Comparison of ENCODE assay signal across 1 cellular context in genomic region chr3:10025205-10026083, GRCh38.
TF ChIP-seq lines count a peak whose summit lies in the region.

No MANE protein-coding gene starts in this region.

TF ChIP-seq in K562, 482 proteins besides CTCF, POLR2A, EP300 and RAD21 (continued from another document and continues in another):
- TF ChIP-seq STAT6 (CRISPR knock-in tag; IDR thresholded peaks at IDR 0.05) (no peak), U2AF1 (optimal IDR thresholded peaks at IDR 0.05; ENCODE audit: low read depth, low read length) (no peak), USF1 (CRISPR knock-in tag; IDR thresholded peaks at IDR 0.05) (peak; percentile 4; the same call in 1 of the 2 replicates), ELF4 (CRISPR knock-in tag; IDR thresholded peaks at IDR 0.05) (no peak), ZNF143 (CRISPR knock-in tag; IDR thresholded peaks at IDR 0.05) (no peak; the same call in 1 of the 2 replicates), ZFP30 (CRISPR knock-in tag; IDR thresholded peaks at IDR 0.05; ENCODE audit: borderline replicate concordance) (no peak), CREB3L1 (IDR thresholded peaks at IDR 0.05; ENCODE audit: borderline replicate concordance, low read depth) (no peak), U2AF2 (optimal IDR thresholded peaks at IDR 0.05; ENCODE audit: low read depth, low read length) (no peak), NR2C1 (IDR thresholded peaks at IDR 0.05) (0 out of 2 replicates have a peak, but pooled peaks have one; percentile 8), NR2C1 (tag; IDR thresholded peaks at IDR 0.05) (no peak), ZNF707 (CRISPR knock-in tag; conservative IDR thresholded peaks at IDR 0.05) (no peak), FOXM1 (IDR thresholded peaks at IDR 0.05; ENCODE audit: low read depth) (no peak), FOXM1 (CRISPR knock-in tag; IDR thresholded peaks at IDR 0.05; ENCODE audit: low read depth) (no peak), CREB1 (IDR thresholded peaks at IDR 0.05) (no peak), CREB1 (CRISPR knock-in tag; IDR thresholded peaks at IDR 0.05) (0 out of 2 replicates have a peak, but pooled peaks have one; percentile 35), IRF9 (tag; IDR thresholded peaks at IDR 0.05) (no peak), MCM3 (IDR thresholded peaks at IDR 0.05) (no peak), HLTF (IDR thresholded peaks at IDR 0.05) (no peak), ZNF740 (CRISPR knock-in tag; IDR thresholded peaks at IDR 0.05) (no peak), ZNF740 (tag; IDR thresholded peaks at IDR 0.05) (no peak), ETV5 (CRISPR knock-in tag; IDR thresholded peaks at IDR 0.05; ENCODE audit: low read depth) (no peak), GABPB1 (CRISPR knock-in tag; IDR thresholded peaks at IDR 0.05) (no peak), TFAM (CRISPR knock-in tag; conservative IDR thresholded peaks at IDR 0.05) (no peak), XRCC5 (IDR thresholded peaks at IDR 0.05; ENCODE audit: low read depth, low read length) (no peak), KAT7 (CRISPR knock-in tag; IDR thresholded peaks at IDR 0.05; ENCODE audit: borderline replicate concordance) (peak; percentile 91), MLLT1 (IDR thresholded peaks at IDR 0.05) (no peak), GABPA (tag; conservative IDR thresholded peaks at IDR 0.05; ENCODE audit: low read depth) (no peak), SMARCB1 (IDR thresholded peaks at IDR 0.05; ENCODE audit: insufficient read length, low read depth) (no peak), ZNF239 (CRISPR knock-in tag; IDR thresholded peaks at IDR 0.05) (no peak), GTF2A2 (tag; IDR thresholded peaks at IDR 0.05) (no peak), KDM1A (IDR thresholded peaks at IDR 0.05) (peak in 1 of 2 experiments; percentile 24; a peak in 1 of 4 replicates), EHMT2 (IDR thresholded peaks at IDR 0.05) (no peak), YBX1 (IDR thresholded peaks at IDR 0.05) (no peak), MBD2 (IDR thresholded peaks at IDR 0.05; ENCODE audit: borderline replicate concordance, low read depth) (no peak), MNT (conservative IDR thresholded peaks at IDR 0.05) (no peak), KAT2B (IDR thresholded peaks at IDR 0.05; ENCODE audit: low read depth, low read length) (no peak), RBM25 (IDR thresholded peaks at IDR 0.05; ENCODE audit: low read depth, low read length, severe bottlenecking) (peak; percentile 28), CTBP1 (IDR thresholded peaks at IDR 0.05; ENCODE audit: borderline replicate concordance) (no peak), THAP12 (CRISPR knock-in tag; IDR thresholded peaks at IDR 0.05) (no peak), PURB (CRISPR knock-in tag; IDR thresholded peaks at IDR 0.05; ENCODE audit: low read depth) (no peak), KDM4B (IDR thresholded peaks at IDR 0.05; ENCODE audit: borderline replicate concordance in 2 of 2, low read depth in 1 of 2) (no peak), ZNF311 (CRISPR knock-in tag; IDR thresholded peaks at IDR 0.05) (no peak), ATF1 (CRISPR knock-in tag; IDR thresholded peaks at IDR 0.05) (no peak), ATF1 (tag; IDR thresholded peaks at IDR 0.05) (no peak), ZNF324 (CRISPR knock-in tag; IDR thresholded peaks at IDR 0.05) (no peak), ZBTB40 (IDR thresholded peaks at IDR 0.05) (no peak), ZBTB40 (CRISPR knock-in tag; IDR thresholded peaks at IDR 0.05) (no peak)
